Comparison of ENCODE assay signal across 1 cellular context in genomic region chr12:82686223-82687019, GRCh38.
TF ChIP-seq lines count a peak whose summit lies in the region.

TMTC2 (plus strand) TSS chr12:82686906.

TF ChIP-seq in HepG2, 621 proteins besides CTCF, POLR2A, EP300 and RAD21 (continued from another document):
- TF ChIP-seq USF2 (IDR thresholded peaks at IDR 0.05; ENCODE audit: low read depth, low read length) (no peak), USF2 (CRISPR knock-in tag; IDR thresholded peaks at IDR 0.05; ENCODE audit: borderline replicate concordance) (no peak), PRDM4 (CRISPR knock-in tag; IDR thresholded peaks at IDR 0.05; ENCODE audit: borderline replicate concordance) (no peak), SYNCRIP (IDR thresholded peaks at IDR 0.05; ENCODE audit: insufficient read depth, low read depth, low read length) (no peak), ZKSCAN8 (CRISPR knock-in tag; IDR thresholded peaks at IDR 0.05; ENCODE audit: borderline replicate concordance) (no peak), ZNF512B (CRISPR knock-in tag; IDR thresholded peaks at IDR 0.05; ENCODE audit: borderline replicate concordance) (0 out of 2 replicates have a peak, but pooled peaks have one; percentile 73), TIGD3 (CRISPR knock-in tag; IDR thresholded peaks at IDR 0.05; ENCODE audit: borderline replicate concordance) (no peak), ZFP91 (CRISPR knock-in tag; IDR thresholded peaks at IDR 0.05; ENCODE audit: borderline replicate concordance) (no peak), ZNF33A (CRISPR knock-in tag; IDR thresholded peaks at IDR 0.05; ENCODE audit: borderline replicate concordance) (no peak), RFX1 (IDR thresholded peaks at IDR 0.05) (no peak), CC2D1A (CRISPR knock-in tag; IDR thresholded peaks at IDR 0.05) (no peak), ZSCAN31 (CRISPR knock-in tag; IDR thresholded peaks at IDR 0.05; ENCODE audit: low read depth) (no peak), ZSCAN22 (CRISPR knock-in tag; IDR thresholded peaks at IDR 0.05) (no peak), KDM5A (IDR thresholded peaks at IDR 0.05; ENCODE audit: borderline replicate concordance, low read length) (no peak), RNF219 (CRISPR knock-in tag; IDR thresholded peaks at IDR 0.05) (no peak), DMAP1 (CRISPR knock-in tag; IDR thresholded peaks at IDR 0.05) (no peak), NR0B2 (CRISPR knock-in tag; IDR thresholded peaks at IDR 0.05) (no peak)
TF ChIP-seq in HepG2: peak in this region for 36.
